In genomic region chr5:120450910-120451309, GRCh38 we compare ENCODE assay signal across 21 cellular contexts. TPM values are rescaled to one million over a fixed set of nuclear protein-coding genes. Genes with fewer than 3 reads are reported as not detected.
DNase-seq lines count a peak whose midpoint lies in the region; ATAC-seq, FAIRE-seq and TF ChIP-seq lines count a peak whose summit lies in the region.
"Had no signal": no experiment of that assay in that cellular context is flagged by ENCODE, and none has a peak within 500 bp of the region (broad histone marks: within the 10 kb centered on the region; RNA-seq: fewer than 3 reads in every experiment).

No MANE protein-coding gene starts in this region.

- no peaks in the 10 kb centered on the region; the same call in 1 of the 2 replicates for H3K23me2 ChIP-seq in H1 (ENCODE audit: low read depth, low read length)

- H3K4me3 Mint-ChIP-seq in activated CD4-positive, alpha-beta T cell treated with anti-CD3 and anti-CD28 coated beads, Interleukin-2, amount 10 ng/mL, durations not matched to agents 24 days and 14 days = no peak overlapping the region
- H3K4me3 Mint-ChIP-seq: B cell; CD4-positive, CD25-positive, alpha-beta regulatory T cell; CD8-positive, alpha-beta T cell; H9 had no signal

- 96% methylated on average over 4 of the region's 5 CpGs; no CpG with 5 or more reads in 1 of the 2 experiments for WGBS in IMR-90 (ENCODE audit: extremely low coverage in 2 of 2, insufficient read length in 1 of 2), 2 experiments
- 98% methylated on average over 5 of the region's 5 CpGs; no CpG with 5 or more reads in 1 of the 2 experiments for WGBS in H1 (ENCODE audit: extremely low coverage in 1 of 2, insufficient coverage in 1 of 2, insufficient read length in 1 of 2, insufficient replicate concordance in 2 of 2, low coverage in 1 of 2, low lambda C conversion rate in 2 of 2, missing lambda C conversion rate in 1 of 2), 2 experiments
- no CpG with 5 or more reads among the region's 5 CpGs for WGBS in trophoblast cell (ENCODE audit: extremely low coverage, insufficient coverage, insufficient read length)

- FAIRE-seq in H54 (lab: Jason Lieb, UNC) = no peak
- no peak for FAIRE-seq in H1 (lab: Jason Lieb, UNC)
- FAIRE-seq: G401.6, GM12892 had no signal

- DNase-seq in H54 (ENCODE audit: insufficient read length, low spot score) (no peak), IMR-90 (no peak), H1 (ENCODE audit: low read depth in 1 of 2, low spot score in 2 of 2) (no peak), trophoblast cell (no peak), Karpas-422 (no peak)
- no peak for DNase-seq in activated CD4-positive, alpha-beta T cell treated with anti-CD3 and anti-CD28 coated beads, Interleukin-2, amount 10 ng/mL, durations not matched to agents 24 days and 14 days
- DNase-seq: Caco-2; CD4-positive, CD25-positive, alpha-beta regulatory T cell; CD8-positive, alpha-beta T cell; DMS153; DND-41; GOT3; H9 had no signal

- in situ Hi-C loops in IMR-90 (cut with MboI; ENCODE audit: low sequenced_read_pairs) = loop anchor here (25.0 kb wide), 1 partner anchor 1511 kb away; the partner anchor contains the start of gene SRFBP1

- dilution Hi-C loops in IMR-90 (cut with HindIII; ENCODE audit: low sequenced_read_pairs, unreplicated experiment) = no loop called here

- H3K9me2 ChIP-seq in Karpas-422 (replicated peaks; ENCODE audit: insufficient read depth, low read length) = no peaks in the 10 kb centered on the region

- H3K79me1 ChIP-seq in IMR-90 (ENCODE audit: low read depth in 1 of 2, low read length in 2 of 2) (no peaks in the 10 kb centered on the region), H1 (ENCODE audit: low read depth, low read length) (no peaks in the 10 kb centered on the region), trophoblast cell (ENCODE audit: low read length) (no peaks in the 10 kb centered on the region)

- H2BK15ac ChIP-seq in IMR-90 (ENCODE audit: low read depth, low read length) (no peak overlapping the region), H1 (ENCODE audit: low read length) (no peak overlapping the region)

- TF ChIP-seq EP300 in H1 (IDR thresholded peaks at IDR 0.05; ENCODE audit: borderline replicate concordance in 1 of 2, low read depth in 2 of 2, low read length in 2 of 2) = no peak

- H3K4me1 ChIP-seq in IMR-90 (ENCODE audit: control insufficient read depth, insufficient read depth, low read length) (peaks cover 5% of the 10 kb centered on the region), H1 (replicated peaks in 1 of 4; ENCODE audit: control insufficient read depth in 3 of 4, insufficient read depth in 4 of 4, low read length in 3 of 4) (peaks cover 0 to 3% (median 1%) of the 10 kb centered on the region in 4 experiments; a peak in 1 of 7 replicates), trophoblast cell (ENCODE audit: control insufficient read depth in 1 of 2, insufficient read depth in 2 of 2, low read length in 2 of 2) (no peaks in the 10 kb centered on the region), Karpas-422 (ENCODE audit: low read length) (peaks cover 3% of the 10 kb centered on the region; the same call in 1 of the 2 replicates)
- H3K4me1 ChIP-seq: BLaER1, Caco-2 had no signal

- H3K23ac ChIP-seq in IMR-90 (ENCODE audit: low read depth, low read length) (no peak overlapping the region), H1 (ENCODE audit: insufficient read length) (no peak overlapping the region), trophoblast cell (ENCODE audit: low read length) (no peak overlapping the region)

- TF ChIP-seq RAD21 in IMR-90 (IDR thresholded peaks at IDR 0.05; ENCODE audit: low read length) = no peak
- TF ChIP-seq RAD21 in H1 (IDR thresholded peaks at IDR 0.05 in 1 of 2, conservative IDR thresholded peaks at IDR 0.05 in 1 of 2; ENCODE audit: low read depth in 2 of 2, low read length in 2 of 2) = no peak

- intact Hi-C loops in IMR-90 (cut with micrococcal nuclease) = no loop called here
- intact Hi-C loops in activated CD4-positive, alpha-beta T cell treated with anti-CD3 and anti-CD28 coated beads, Interleukin-2, amount 10 ng/mL, durations not matched to agents 24 days and 14 days (cut with micrococcal nuclease) = no loop called here

- H3K56ac ChIP-seq in IMR-90 (ENCODE audit: extremely low read depth, insufficient read depth, low read length) (no peak overlapping the region), H1 (replicated peaks; ENCODE audit: insufficient read length, low read depth, low read length) (no peak overlapping the region)

- H3K4me1 Mint-ChIP-seq in activated CD4-positive, alpha-beta T cell treated with anti-CD3 and anti-CD28 coated beads, Interleukin-2, amount 10 ng/mL, durations not matched to agents 24 days and 14 days = no peaks in the 10 kb centered on the region
- H3K4me1 Mint-ChIP-seq: B cell; CD4-positive, CD25-positive, alpha-beta regulatory T cell had no signal

- TF ChIP-seq POLR2A in H54 (IDR thresholded peaks at IDR 0.05; ENCODE audit: low read depth, low read length) (0 out of 2 replicates have a peak, but pooled peaks have one; percentile 6), IMR-90 (IDR thresholded peaks at IDR 0.05; ENCODE audit: low read depth, low read length) (no peak), H1 (IDR thresholded peaks at IDR 0.05; ENCODE audit: control extremely low read depth in 1 of 2, low read depth in 2 of 2, low read length in 2 of 2) (no peak)

- no peaks in the 10 kb centered on the region for H3K9me3 ChIP-seq in IMR-90 (ENCODE audit: control insufficient read depth, insufficient read depth, low read length)
- no peaks in the 10 kb centered on the region for H3K9me3 ChIP-seq in H1 (ENCODE audit: insufficient read depth in 2 of 2, low read depth in 1 of 2, low read length in 1 of 2)
- H3K9me3 ChIP-seq in trophoblast cell (ENCODE audit: insufficient read depth, low read depth, low read length) = peaks cover 2% of the 10 kb centered on the region
- H3K9me3 ChIP-seq in Karpas-422 (ENCODE audit: low read length) = no peaks in the 10 kb centered on the region
- H3K9me3 ChIP-seq: BLaER1, Caco-2 had no signal

- H2AK5ac ChIP-seq in IMR-90 (ENCODE audit: low read depth, low read length) (peak overlapping the region; percentile 13; the same call in 1 of the 2 replicates), H1 (ENCODE audit: low read depth, low read length) (no peak overlapping the region), trophoblast cell (ENCODE audit: low read length) (peak overlapping the region; percentile 12)

- H3K9ac ChIP-seq in IMR-90 (ENCODE audit: low read depth, low read length) (no peak overlapping the region), H1 (replicated peaks in 1 of 4; ENCODE audit: extremely low read depth in 1 of 4, low read depth in 3 of 4, low read length in 3 of 4) (no peak overlapping the region), trophoblast cell (ENCODE audit: low read length) (no peak overlapping the region), Karpas-422 (ENCODE audit: low read length) (no peak overlapping the region)
- H3K9ac ChIP-seq: BLaER1 had no signal

- H2BK5ac ChIP-seq in IMR-90 (ENCODE audit: low read depth, low read length, poor library complexity, severe bottlenecking) (no peak overlapping the region), H1 (ENCODE audit: low read depth, low read length) (no peak overlapping the region), trophoblast cell (ENCODE audit: low read depth, low read length, poor library complexity) (no peak overlapping the region)

- H3K27me3 ChIP-seq in IMR-90 (ENCODE audit: control insufficient read depth, insufficient read depth, low read length) = no peaks in the 10 kb centered on the region
- no peaks in the 10 kb centered on the region for H3K27me3 ChIP-seq in H1 (replicated peaks in 1 of 4; ENCODE audit: control insufficient read depth in 3 of 4, extremely low read depth in 1 of 4, insufficient read depth in 3 of 4, low read length in 3 of 4)
- H3K27me3 ChIP-seq in trophoblast cell (ENCODE audit: insufficient read depth, low read length) = no peaks in the 10 kb centered on the region
- no peaks in the 10 kb centered on the region for H3K27me3 ChIP-seq in Karpas-422 (ENCODE audit: low read length)
- H3K27me3 ChIP-seq: BLaER1 had no signal

- CTCF ChIA-PET in IMR-90 (lab: Yijun Ruan, JAX) = interaction anchor here (0.6 kb wide), 1 partner anchor 1402 kb away, joined by 3 read pairs; no protein-coding TSS in a partner anchor
- CTCF ChIA-PET in H1 (lab: Charles Lee; ENCODE audit: partially characterized antibody) = interaction anchor here (1.1 to 1.3 kb wide), 2 partner anchors 9 to 351 kb away, joined by 3 read pairs; no protein-coding TSS in a partner anchor

- H3K36me3 Mint-ChIP-seq in activated CD4-positive, alpha-beta T cell treated with anti-CD3 and anti-CD28 coated beads, Interleukin-2, amount 10 ng/mL, durations not matched to agents 24 days and 14 days (ENCODE audit: low read depth) = no peaks in the 10 kb centered on the region
- H3K36me3 Mint-ChIP-seq: CD4-positive, CD25-positive, alpha-beta regulatory T cell; CD8-positive, alpha-beta T cell had no signal

- H3K27ac ChIP-seq in IMR-90 (ENCODE audit: insufficient read depth, low read length) (no peak overlapping the region), H1 (ENCODE audit: low read depth, low read length) (no peak overlapping the region), trophoblast cell (ENCODE audit: low read depth, low read length) (no peak overlapping the region), Karpas-422 (ENCODE audit: low read length) (no peak overlapping the region)
- H3K27ac ChIP-seq: BLaER1, C4-2B had no signal

- H4K8ac ChIP-seq in IMR-90 (ENCODE audit: low read depth in 2 of 2, low read length in 2 of 2) (no peak overlapping the region), H1 (ENCODE audit: extremely low read depth, insufficient read depth, low read length) (0 out of 2 replicates have a peak overlapping the region, but pooled peaks have one; percentile 42), trophoblast cell (ENCODE audit: low read depth, low read length) (no peak overlapping the region)

- ATAC-seq in IMR-90 (ENCODE audit: low read depth) (no peak), HG03342 (IDR thresholded peaks at IDR 0.05; ENCODE audit: unreplicated experiment) (no peak)
- ATAC-seq: CD8-positive, alpha-beta T cell; HCT116 had no signal

- H3K27me3 Mint-ChIP-seq in activated CD4-positive, alpha-beta T cell treated with anti-CD3 and anti-CD28 coated beads, Interleukin-2, amount 10 ng/mL, durations not matched to agents 24 days and 14 days = peaks cover 5% of the 10 kb centered on the region
- H3K27me3 Mint-ChIP-seq: CD4-positive, CD25-positive, alpha-beta regulatory T cell had no signal

- TF ChIP-seq CTCF in IMR-90 (conservative IDR thresholded peaks at IDR 0.05; ENCODE audit: low read depth, low read length) (no peak), H1 (IDR thresholded peaks at IDR 0.05; ENCODE audit: control extremely low read depth in 1 of 3, insufficient read depth in 1 of 3, low read depth in 1 of 3, low read length in 3 of 3) (no peak)

- no peak overlapping the region for H4K12ac ChIP-seq in trophoblast cell (ENCODE audit: low read depth, low read length)

- H2BK20ac ChIP-seq in IMR-90 (ENCODE audit: low read depth, low read length) = no peak overlapping the region
- no peak overlapping the region for H2BK20ac ChIP-seq in H1 (ENCODE audit: low read length)

- no TSS peak for BruUV-seq in IMR-90 (replicated peaks; lab: Mats Ljungman, UMichigan)

- H3K9me3 Mint-ChIP-seq in activated CD4-positive, alpha-beta T cell treated with anti-CD3 and anti-CD28 coated beads, Interleukin-2, amount 10 ng/mL, durations not matched to agents 24 days and 14 days = no peaks in the 10 kb centered on the region
- H3K9me3 Mint-ChIP-seq: CD8-positive, alpha-beta T cell; H9 had no signal

- peaks cover 3% of the 10 kb centered on the region for H3K9me1 ChIP-seq in IMR-90 (ENCODE audit: insufficient read depth, low read length)

- POLR2A ChIA-PET in IMR-90 (lab: Charles Lee; ENCODE audit: unreplicated experiment) (no interaction called here), H1 (lab: Charles Lee; ENCODE audit: partially characterized antibody) (no interaction called here)

- H4K91ac ChIP-seq in IMR-90 (ENCODE audit: insufficient read depth, low read depth, low read length) (no peak overlapping the region), H1 (replicated peaks; ENCODE audit: insufficient read length, low read length) (no peak overlapping the region), trophoblast cell (ENCODE audit: low read depth, low read length) (no peak overlapping the region)

- H3K27ac Mint-ChIP-seq in activated CD4-positive, alpha-beta T cell treated with anti-CD3 and anti-CD28 coated beads, Interleukin-2, amount 10 ng/mL, durations not matched to agents 24 days and 14 days = no peak overlapping the region
- H3K27ac Mint-ChIP-seq: B cell; CD4-positive, CD25-positive, alpha-beta regulatory T cell; CD8-positive, alpha-beta T cell had no signal

- H3K4ac ChIP-seq in IMR-90 (ENCODE audit: low read depth, low read length) (no peak overlapping the region), H1 (replicated peaks; ENCODE audit: insufficient read length, low read depth, low read length) (no peak overlapping the region), trophoblast cell (ENCODE audit: low read depth, low read length) (no peak overlapping the region)

- H3K18ac ChIP-seq in IMR-90 (ENCODE audit: low read depth, low read length) (no peak overlapping the region), H1 (ENCODE audit: extremely low read depth, low read length) (no peak overlapping the region), trophoblast cell (ENCODE audit: low read length) (no peak overlapping the region)

- H2BK120ac ChIP-seq in IMR-90 (ENCODE audit: low read depth, low read length) (no peak overlapping the region), H1 (replicated peaks; ENCODE audit: low read depth, low read length) (no peak overlapping the region), trophoblast cell (ENCODE audit: insufficient read depth, low read length, poor library complexity) (no peak overlapping the region)

- no peak overlapping the region for H2AFZ ChIP-seq in IMR-90 (replicated peaks; ENCODE audit: low read length, poor library complexity)
- H2AFZ ChIP-seq in H1 (ENCODE audit: low read length) = no peak overlapping the region
- H2AFZ ChIP-seq in trophoblast cell (ENCODE audit: insufficient read depth, low read length, poor library complexity) = no peak overlapping the region
- H2AFZ ChIP-seq in Karpas-422 (ENCODE audit: low read length) = no peak overlapping the region

- no peak overlapping the region for H2AK9ac ChIP-seq in IMR-90 (replicated peaks; ENCODE audit: low read depth, low read length, poor library complexity)

- H3K4me2 ChIP-seq in IMR-90 (ENCODE audit: low read depth, low read length) (no peak overlapping the region), H1 (ENCODE audit: insufficient read depth in 1 of 2, low read depth in 2 of 2, low read length in 2 of 2) (no peak overlapping the region), trophoblast cell (ENCODE audit: low read length) (no peak overlapping the region), Karpas-422 (ENCODE audit: low read depth, low read length, poor library complexity, severe bottlenecking) (no peak overlapping the region)
- H3K4me2 ChIP-seq: BLaER1 had no signal

- H4K20me1 ChIP-seq in IMR-90 (ENCODE audit: insufficient read depth, low read length) = no peaks in the 10 kb centered on the region
- no peaks in the 10 kb centered on the region for H4K20me1 ChIP-seq in H1 (replicated peaks in 1 of 2; ENCODE audit: control insufficient read depth in 1 of 2, insufficient read depth in 2 of 2, low read length in 2 of 2)
- no peaks in the 10 kb centered on the region for H4K20me1 ChIP-seq in Karpas-422 (ENCODE audit: insufficient read depth, low read depth, low read length)
- H4K20me1 ChIP-seq: BLaER1 had no signal

- H3K79me2 ChIP-seq in H1 (ENCODE audit: control insufficient read depth in 1 of 2, insufficient read depth in 2 of 2, low read length in 2 of 2) (no peaks in the 10 kb centered on the region), trophoblast cell (ENCODE audit: control insufficient read depth, insufficient read depth, low read length, poor library complexity) (no peaks in the 10 kb centered on the region), Karpas-422 (ENCODE audit: low read length) (no peaks in the 10 kb centered on the region)

- no peak overlapping the region; the same call in 1 of the 2 replicates for H3K14ac ChIP-seq in IMR-90 (replicated peaks; ENCODE audit: low read depth, low read length)
- H3K14ac ChIP-seq in H1 (ENCODE audit: insufficient read length) = no peak overlapping the region
- H3K14ac ChIP-seq in trophoblast cell (ENCODE audit: low read length) = no peak overlapping the region

- H2BK12ac ChIP-seq in H1 (ENCODE audit: low read depth, low read length) (no peak overlapping the region), trophoblast cell (ENCODE audit: low read length) (no peak overlapping the region)

- no peak overlapping the region for H4K5ac ChIP-seq in IMR-90 (ENCODE audit: low read depth, low read length)
- no peak overlapping the region for H4K5ac ChIP-seq in H1 (ENCODE audit: insufficient read length, low read depth, low read length)

- H3K4me3 ChIP-seq in IMR-90 (ENCODE audit: insufficient read depth, low read depth, low read length) = no peak overlapping the region
- H3K4me3 ChIP-seq in H1 (ENCODE audit: extremely low read depth in 1 of 4, insufficient read depth in 2 of 4, low read depth in 3 of 4, low read length in 4 of 4) = no peak overlapping the region
- H3K4me3 ChIP-seq in trophoblast cell (ENCODE audit: low read depth, low read length) = peak overlapping the region; percentile 3
- H3K4me3 ChIP-seq in Karpas-422 (ENCODE audit: low read length) = no peak overlapping the region
- H3K4me3 ChIP-seq: BLaER1 had no signal

- H3K36me3 ChIP-seq in IMR-90 (ENCODE audit: control insufficient read depth, insufficient read depth, low read length) (no peaks in the 10 kb centered on the region), H1 (ENCODE audit: control insufficient read depth in 2 of 4, insufficient read depth in 4 of 4, low read length in 3 of 4) (no peaks in the 10 kb centered on the region), trophoblast cell (ENCODE audit: control insufficient read depth in 1 of 2, insufficient read depth in 2 of 2, low read length in 2 of 2) (no peaks in the 10 kb centered on the region), Karpas-422 (ENCODE audit: insufficient read depth, low read length) (no peaks in the 10 kb centered on the region)
- H3K36me3 ChIP-seq: BLaER1 had no signal

RNA-seq across cellular contexts. Expression of gene PRR16, which starts 13.2 kb away (rescaled TPM):
- 9.9 and 10.6 TPM in 2 replicates for total RNA-seq in IMR-90 (2012; rRNA removed)
- polyA plus RNA-seq in IMR-90 (2012; rRNA removed) (45.2 and 52.9 TPM in 2 replicates), H1 (2011; rRNA removed) (1.3 and 1.6 TPM in 2 replicates)
- polyA plus RNA-seq in IMR-90 (2012; cell fraction: cytosol; rRNA removed) = 21.4 and 25.6 TPM in 2 replicates
- polyA plus RNA-seq in IMR-90 (2012; cell fraction: nucleus; rRNA removed; ENCODE audit: low replicate concordance) = 9.8 and 36.9 TPM in 2 replicates
- total RNA-seq in H1 (2021; fragmentation: NEBNext Ultra II Directional; extraction: Animal tissue kit (Norgen Biotek cat#: 25700)) = 0.73 and 1.0 TPM in 2 replicates
- 1.9 TPM for polyA plus RNA-seq in H1 (2011; cell fraction: cytosol; rRNA removed)
- polyA plus RNA-seq in H1 (2011; cell fraction: nucleus; rRNA removed) = 1.5 TPM
- 1.0 to 2.0 TPM (median 1.5 TPM) in 4 replicates for polyA plus RNA-seq in H1 (2012, experiment 1 of 2)
- 0.67 TPM for polyA plus RNA-seq in H1 (2012, experiment 2 of 2)
- polyA plus RNA-seq in H1 (2013, experiment 1 of 2) = 0.53 TPM
- polyA plus RNA-seq in H1 (2013, experiment 2 of 2) = 0.59 TPM
- polyA minus RNA-seq in H1 (2011; rRNA and poly(A)+ RNA removed) = 1.1 and 3.0 TPM in 2 replicates
- polyA minus RNA-seq in H1 (2011; cell fraction: cytosol; rRNA and poly(A)+ RNA removed) = not detected
- 4.4 TPM for polyA minus RNA-seq in H1 (2011; cell fraction: nucleus; rRNA and poly(A)+ RNA removed)
- 0.55 and 0.61 TPM in 2 replicates for polyA plus RNA-seq in trophoblast cell (2013)
- not detected in 2 replicates for total RNA-seq in Karpas-422 (2014; rRNA removed; shearing (Covaris generic); ENCODE audit: low replicate concordance)
- total RNA-seq in activated CD4-positive, alpha-beta T cell treated with anti-CD3 and anti-CD28 coated beads, Interleukin-2, amount 10 ng/mL, durations not matched to agents 24 days and 14 days = not detected in 2 replicates
- total RNA-seq: A673; B cell; Caco-2; CD4-positive, CD25-positive, alpha-beta regulatory T cell; CD8-positive, alpha-beta T cell had no signal
- polyA plus RNA-seq: CD4-positive, CD25-positive, alpha-beta regulatory T cell had no signal
